Comparison of ENCODE assay signal across 19 cellular contexts in the genomic region with DNA sequence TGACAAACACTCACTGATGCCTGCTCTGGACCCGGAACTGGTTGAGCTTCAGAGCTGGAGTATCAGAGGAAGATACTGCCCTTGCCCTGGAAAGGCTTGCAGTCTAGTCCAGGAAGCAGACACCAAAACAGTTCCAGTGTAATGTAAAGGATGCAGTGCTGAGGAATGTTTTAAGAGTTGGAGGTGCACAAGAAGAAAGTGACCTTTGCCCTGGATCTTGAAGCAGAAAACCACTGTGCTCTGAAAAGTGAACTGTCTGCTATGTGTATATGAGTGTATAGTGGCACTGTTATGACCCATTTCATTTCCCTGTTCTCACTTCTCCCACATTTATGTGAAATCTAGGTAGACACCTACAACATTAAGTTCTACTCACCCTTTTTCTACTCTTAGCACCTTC. TPM values are rescaled to one million over a fixed set of nuclear protein-coding genes. Genes with fewer than 3 reads are reported as not detected.
DNase-seq lines count a peak whose midpoint lies in the region; ATAC-seq and TF ChIP-seq lines count a peak whose summit lies in the region.
"Had no signal": no experiment of that assay in that cellular context is flagged by ENCODE, and none has a peak within 500 bp of the region (broad histone marks: within the 10 kb centered on the region; RNA-seq: fewer than 3 reads in every experiment).

No MANE protein-coding gene starts in this region.

- H3K9me3 Mint-ChIP-seq in activated CD4-positive, alpha-beta T cell treated with anti-CD3 and anti-CD28 coated beads for 36 hours (ENCODE audit: low read depth), result peaks cover 4% of the 10 kb centered on the region
- H3K9me3 Mint-ChIP-seq in IgD-negative memory B cell, result no peaks in the 10 kb centered on the region
- peaks cover 0 to 5% (median 3%) of the 10 kb centered on the region in 5 experiments for H3K9me3 Mint-ChIP-seq in brain
- H3K9me3 Mint-ChIP-seq in nephron progenitor cell, result peaks cover 4% of the 10 kb centered on the region

- DNase-seq in activated CD4-positive, alpha-beta T cell treated with anti-CD3 and anti-CD28 coated beads for 36 hours, result no peak
- DNase-seq in activated CD4-positive, alpha-beta T cell treated with anti-CD3 and anti-CD28 coated beads for 1 hour, result no peak
- no peak for DNase-seq in nephron progenitor cell
- DNase-seq in stimulated activated CD4-positive, alpha-beta T cell treated with anti-CD3 and anti-CD28 coated beads, Interleukin-4, amount 100 ng/mL, for 24 hours, result no peak
- DNase-seq in Right ventricle myocardium superior, result no peak
- DNase-seq in germinal center (ENCODE audit: low spot score), result no peak
- DNase-seq: 8988T; activated effector memory CD4-positive, alpha-beta T cell treated with Interleukin-2 at 50 U/mL for 16 hours; brain microvascular endothelial cell; Kasumi-1; left lung; NCI-H1694; NCI-H510A; retina; RPMI8226 had no signal

- peaks cover 34% of the 10 kb centered on the region for H3K4me1 Mint-ChIP-seq in activated CD4-positive, alpha-beta T cell treated with anti-CD3 and anti-CD28 coated beads for 36 hours
- H3K4me1 Mint-ChIP-seq in IgD-negative memory B cell, result peaks cover 16 to 32% (median 18%) of the 10 kb centered on the region in 3 donors
- H3K4me1 Mint-ChIP-seq in brain, result peaks cover 45% of the 10 kb centered on the region
- peaks cover 33% of the 10 kb centered on the region for H3K4me1 Mint-ChIP-seq in nephron progenitor cell

- intact Hi-C loops in activated CD4-positive, alpha-beta T cell treated with anti-CD3 and anti-CD28 coated beads for 36 hours (cut with DNase I, micrococcal nuclease), result no loop called here
- intact Hi-C loops in Right ventricle myocardium superior (cut with DNase I), result no loop called here

- ATAC-seq in activated CD4-positive, alpha-beta T cell treated with anti-CD3 and anti-CD28 coated beads for 36 hours, result peak; percentile 19
- no peak for ATAC-seq in Right ventricle myocardium superior (ENCODE audit: poor library complexity)
- ATAC-seq: activated CD4-positive, CD25-positive, alpha-beta regulatory T cell treated with anti-CD3 and anti-CD28 coated beads, Interleukin-2, amount 50 U/mL, for 24 hours; HCT116; left lung had no signal

- H3K4me3 Mint-ChIP-seq in activated CD4-positive, alpha-beta T cell treated with anti-CD3 and anti-CD28 coated beads for 36 hours, result no peak overlapping the region
- H3K4me3 Mint-ChIP-seq in IgD-negative memory B cell, result peak overlapping the region in 3 of 4 donors; percentile 28 to 62 (median 40)
- peak overlapping the region; percentile 69 to 88 (median 76) for H3K4me3 Mint-ChIP-seq in brain
- peak overlapping the region; percentile 60 for H3K4me3 Mint-ChIP-seq in nephron progenitor cell

- peak overlapping the region; percentile 30 for H3K27ac Mint-ChIP-seq in activated CD4-positive, alpha-beta T cell treated with anti-CD3 and anti-CD28 coated beads for 36 hours
- H3K27ac Mint-ChIP-seq in IgD-negative memory B cell (peak overlapping the region in 1 of 3 donors; percentile 14), brain (peak overlapping the region; percentile 59 to 88 (median 82)), nephron progenitor cell (no peak overlapping the region)

- TF ChIP-seq CTCF in brain (conservative IDR thresholded peaks at IDR 0.05), result no peak
- no peak for TF ChIP-seq CTCF in nephron progenitor cell (IDR thresholded peaks at IDR 0.05)

- CTCF ChIA-PET in activated CD4-positive, alpha-beta T cell treated with anti-CD3 and anti-CD28 coated beads for 36 hours (lab: Charles Lee), result interaction anchor here (0.7 kb wide), 1 partner anchor 52 kb away, joined by 3 read pairs; no protein-coding TSS in a partner anchor

- H3K36me3 Mint-ChIP-seq in activated CD4-positive, alpha-beta T cell treated with anti-CD3 and anti-CD28 coated beads for 36 hours (ENCODE audit: low read depth), result peaks cover 16% of the 10 kb centered on the region
- H3K36me3 Mint-ChIP-seq in IgD-negative memory B cell (peaks cover 4% of the 10 kb centered on the region), brain (peaks cover 47% of the 10 kb centered on the region), nephron progenitor cell (ENCODE audit: low read depth) (peaks cover 48% of the 10 kb centered on the region)

- POLR2A ChIA-PET in activated CD4-positive, alpha-beta T cell treated with anti-CD3 and anti-CD28 coated beads for 36 hours (lab: Charles Lee), result interaction anchor here (0.9 kb wide), 1 partner anchor 10 kb away, joined by 6 read pairs; no protein-coding TSS in a partner anchor

- no peaks in the 10 kb centered on the region for H3K27me3 Mint-ChIP-seq in activated CD4-positive, alpha-beta T cell treated with anti-CD3 and anti-CD28 coated beads for 36 hours
- no peaks in the 10 kb centered on the region for H3K27me3 Mint-ChIP-seq in IgD-negative memory B cell
- peaks cover 3% of the 10 kb centered on the region for H3K27me3 Mint-ChIP-seq in brain
- peaks cover 4% of the 10 kb centered on the region for H3K27me3 Mint-ChIP-seq in nephron progenitor cell (ENCODE audit: low read depth, poor library complexity)

RNA-seq across cellular contexts. Expression of a gene that starts 2.1 kb away (rescaled TPM):
- total RNA-seq in activated CD4-positive, alpha-beta T cell treated with anti-CD3 and anti-CD28 coated beads for 36 hours, result 10 to 100 TPM; 16.5 to 23.3 TPM
- polyA plus RNA-seq in IgD-negative memory B cell (17.7 TPM), brain (ENCODE audit: insufficient read depth, low read depth, low replicate concordance) (16.9 TPM)
- 5.7 TPM for total RNA-seq in Right ventricle myocardium superior

RNA-seq across cellular contexts. Expression of a gene that starts 18.0 kb away (rescaled TPM):
- 10 to 100 TPM; 50.4 to 53.4 TPM for total RNA-seq in activated CD4-positive, alpha-beta T cell treated with anti-CD3 and anti-CD28 coated beads for 36 hours
- 37.3 TPM for polyA plus RNA-seq in IgD-negative memory B cell
- polyA plus RNA-seq in brain (ENCODE audit: insufficient read depth, low read depth, low replicate concordance), result 12.3 TPM
- 32.1 TPM for total RNA-seq in Right ventricle myocardium superior
